In the genomic region with DNA sequence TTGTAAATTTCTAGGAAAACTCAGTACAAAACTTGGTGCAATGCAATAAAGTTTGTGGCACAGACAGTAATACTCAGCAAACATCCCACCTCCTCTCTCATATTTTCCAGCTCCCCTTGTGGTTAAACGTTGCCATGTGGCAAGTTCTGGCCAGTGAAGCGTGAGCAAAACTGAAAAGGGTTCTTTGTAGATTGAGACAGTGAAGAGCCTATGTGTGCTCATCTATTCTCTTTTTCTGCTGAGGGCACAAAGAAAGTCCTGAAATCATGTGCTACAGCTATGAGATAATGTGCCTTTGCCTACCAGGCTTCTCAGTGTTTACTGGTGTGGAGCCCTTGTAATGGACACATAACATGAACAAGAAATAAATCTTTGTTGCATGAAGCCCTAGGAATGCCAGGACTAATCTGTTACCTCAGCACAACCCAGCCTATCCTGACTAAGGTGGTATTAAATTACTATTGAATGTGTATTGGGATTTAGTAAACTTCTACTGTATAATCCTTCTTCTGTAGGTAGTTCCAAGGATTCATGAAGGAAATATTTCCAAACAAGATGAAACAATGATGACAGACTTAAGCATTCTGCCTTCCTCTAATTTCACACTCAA, we compare ENCODE assay signal across 12 cellular contexts. TPM values are rescaled to one million over a fixed set of nuclear protein-coding genes. Genes with fewer than 3 reads are reported as not detected.
DNase-seq lines count a peak whose midpoint lies in the region; ATAC-seq and TF ChIP-seq lines count a peak whose summit lies in the region.
"Had no signal": no experiment of that assay in that cellular context is flagged by ENCODE, and none has a peak within 500 bp of the region (broad histone marks: within the 10 kb centered on the region; RNA-seq: fewer than 3 reads in every experiment).

No MANE protein-coding gene starts in this region.

- no peaks in the 10 kb centered on the region for H3K27me3 Mint-ChIP-seq in activated T-cell treated with anti-CD3 and anti-CD28 coated beads, Interleukin-2, amount 50 U/mL, for 72 hours (ENCODE audit: low read depth)
- H3K27me3 Mint-ChIP-seq in activated T-cell treated with anti-CD3 and anti-CD28 coated beads, Interleukin-2, amount 50 U/mL, for 24 hours = peaks cover 17% of the 10 kb centered on the region
- no peaks in the 10 kb centered on the region for H3K27me3 Mint-ChIP-seq in stimulated activated naive CD8-positive, alpha-beta T cell treated with anti-CD3 and anti-CD28 coated beads, Interleukin-15, amount 100 ng/mL, for 72 hours

- peak; percentile 28 to 45 for DNase-seq in activated T-cell treated with anti-CD3 and anti-CD28 coated beads, Interleukin-2, amount 50 U/mL, for 72 hours
- DNase-seq in activated T-cell treated with anti-CD3 and anti-CD28 coated beads, Interleukin-2, amount 50 U/mL, for 24 hours = no peak
- DNase-seq in LNCaP clone FGC (ENCODE audit: low read depth) (no peak), epidermal melanocyte (ENCODE audit: insufficient read length, low spot score) (peak; percentile 34), omental fat pad (ENCODE audit: low spot score) (no peak), NCI-H1105 treated with DMSO at 0.1 percent for 48 hours (lab: John Stamatoyannopoulos, UW) (no peak), left ventricle myocardium superior (no peak)
- DNase-seq in stimulated activated naive CD8-positive, alpha-beta T cell treated with anti-CD3 and anti-CD28 coated beads, Interleukin-15, amount 100 ng/mL, for 72 hours = peak; percentile 17 to 32
- DNase-seq: activated naive CD4-positive, alpha-beta T cell treated with Interleukin-2 at 50 U/mL for 16 hours; CD4-positive, alpha-beta T cell had no signal

- no peak overlapping the region for H3K27ac Mint-ChIP-seq in activated T-cell treated with anti-CD3 and anti-CD28 coated beads, Interleukin-2, amount 50 U/mL, for 72 hours
- no peak overlapping the region for H3K27ac Mint-ChIP-seq in activated T-cell treated with anti-CD3 and anti-CD28 coated beads, Interleukin-2, amount 50 U/mL, for 24 hours
- no peak overlapping the region for H3K27ac Mint-ChIP-seq in stimulated activated naive CD8-positive, alpha-beta T cell treated with anti-CD3 and anti-CD28 coated beads, Interleukin-15, amount 100 ng/mL, for 72 hours
- H3K27ac Mint-ChIP-seq: CD4-positive, alpha-beta T cell; T-helper 1 cell treated with Interleukin-12 subunit alpha and Interleukin-12 subunit beta and Interleukin-4 antibody, amounts not matched to agents 30 μg/mL and 1 μg/mL, for 36 hours had no signal

- peak; percentile 95 to 96 for ATAC-seq in activated T-cell treated with anti-CD3 and anti-CD28 coated beads, Interleukin-2, amount 50 U/mL, for 72 hours (replicated peaks in 1 of 2)
- peak; percentile 88 for ATAC-seq in stimulated activated naive CD8-positive, alpha-beta T cell treated with anti-CD3 and anti-CD28 coated beads, Interleukin-15, amount 100 ng/mL, for 72 hours
- ATAC-seq in omental fat pad (ENCODE audit: low FRiP score) (no peak), left ventricle myocardium superior (no peak)

- H3K4me1 Mint-ChIP-seq in activated T-cell treated with anti-CD3 and anti-CD28 coated beads, Interleukin-2, amount 50 U/mL, for 72 hours (ENCODE audit: low read depth) = peaks cover 8% of the 10 kb centered on the region
- peaks cover 10% of the 10 kb centered on the region for H3K4me1 Mint-ChIP-seq in activated T-cell treated with anti-CD3 and anti-CD28 coated beads, Interleukin-2, amount 50 U/mL, for 24 hours (ENCODE audit: low read depth)
- peaks cover 9% of the 10 kb centered on the region for H3K4me1 Mint-ChIP-seq in stimulated activated naive CD8-positive, alpha-beta T cell treated with anti-CD3 and anti-CD28 coated beads, Interleukin-15, amount 100 ng/mL, for 72 hours

- TF ChIP-seq CTCF in LNCaP clone FGC (IDR thresholded peaks at IDR 0.05; ENCODE audit: control insufficient read depth, extremely low read depth, insufficient read depth) = 0 out of 2 replicates have a peak, but pooled peaks have one; percentile 3
- TF ChIP-seq CTCF in omental fat pad (IDR thresholded peaks at IDR 0.05) = no peak

- no peak overlapping the region for H3K4me3 Mint-ChIP-seq in activated T-cell treated with anti-CD3 and anti-CD28 coated beads, Interleukin-2, amount 50 U/mL, for 72 hours
- H3K4me3 Mint-ChIP-seq in activated T-cell treated with anti-CD3 and anti-CD28 coated beads, Interleukin-2, amount 50 U/mL, for 24 hours = no peak overlapping the region
- no peak overlapping the region for H3K4me3 Mint-ChIP-seq in stimulated activated naive CD8-positive, alpha-beta T cell treated with anti-CD3 and anti-CD28 coated beads, Interleukin-15, amount 100 ng/mL, for 72 hours
- H3K4me3 Mint-ChIP-seq: CD4-positive, alpha-beta T cell; T-helper 1 cell treated with Interleukin-12 subunit alpha and Interleukin-12 subunit beta and Interleukin-4 antibody, amounts not matched to agents 30 μg/mL and 1 μg/mL, for 36 hours had no signal

- H3K4me3 ChIP-seq in LNCaP clone FGC (ENCODE audit: low read depth, low read length) = no peak overlapping the region

- intact Hi-C loops in left ventricle myocardium superior (cut with micrococcal nuclease) = no loop called here

- no peaks in the 10 kb centered on the region for H3K36me3 Mint-ChIP-seq in activated T-cell treated with anti-CD3 and anti-CD28 coated beads, Interleukin-2, amount 50 U/mL, for 72 hours (ENCODE audit: insufficient read depth in 2 of 2)
- no peaks in the 10 kb centered on the region for H3K36me3 Mint-ChIP-seq in activated T-cell treated with anti-CD3 and anti-CD28 coated beads, Interleukin-2, amount 50 U/mL, for 24 hours (ENCODE audit: low read depth)

- H3K9me3 Mint-ChIP-seq in activated T-cell treated with anti-CD3 and anti-CD28 coated beads, Interleukin-2, amount 50 U/mL, for 72 hours = no peaks in the 10 kb centered on the region
- no peaks in the 10 kb centered on the region for H3K9me3 Mint-ChIP-seq in activated T-cell treated with anti-CD3 and anti-CD28 coated beads, Interleukin-2, amount 50 U/mL, for 24 hours
- H3K9me3 Mint-ChIP-seq in stimulated activated naive CD8-positive, alpha-beta T cell treated with anti-CD3 and anti-CD28 coated beads, Interleukin-15, amount 100 ng/mL, for 72 hours = no peaks in the 10 kb centered on the region
- H3K9me3 Mint-ChIP-seq: CD4-positive, alpha-beta T cell; T-helper 1 cell treated with Interleukin-12 subunit alpha and Interleukin-12 subunit beta and Interleukin-4 antibody, amounts not matched to agents 30 μg/mL and 1 μg/mL, for 36 hours had no signal

RNA-seq across cellular contexts. Expression of a gene that starts 13.0 kb away (rescaled TPM):
- total RNA-seq in activated T-cell treated with anti-CD3 and anti-CD28 coated beads, Interleukin-2, amount 50 U/mL, for 72 hours = 100 to 1,000 TPM; 163 to 236 TPM
- total RNA-seq in omental fat pad = 1 to 10 TPM in 1 of 4 donors, under 1 TPM in 2, not detected in 1; 0.50 to 6.4 (median 0.65) TPM
- total RNA-seq in left ventricle myocardium superior = 3.8 TPM

RNA-seq across cellular contexts. Expression of a gene that starts 47.7 kb away (rescaled TPM):
- total RNA-seq in activated T-cell treated with anti-CD3 and anti-CD28 coated beads, Interleukin-2, amount 50 U/mL, for 72 hours = not detected
- 1 to 10 TPM in 2 of 4 donors, under 1 TPM in 1, not detected in 1; 0.25 to 4.1 (median 3.4) TPM for total RNA-seq in omental fat pad
- not detected for total RNA-seq in left ventricle myocardium superior
- total RNA-seq: CD4-positive, alpha-beta T cell; endothelial cell of umbilical vein had no signal

Comparison
In these comparisons a context has a peak if more than half of its experiments do, and no peak if none do; other contexts are left out.
1. DNase-seq: peak in activated T-cell treated with anti-CD3 and anti-CD28 coated beads, Interleukin-2, amount 50 U/mL, for 72 hours (2 of 2), epidermal melanocyte (single experiment) and stimulated activated naive CD8-positive, alpha-beta T cell treated with anti-CD3 and anti-CD28 coated beads, Interleukin-15, amount 100 ng/mL, for 72 hours (2 of 2); none in activated T-cell treated with anti-CD3 and anti-CD28 coated beads, Interleukin-2, amount 50 U/mL, for 24 hours (single experiment), LNCaP clone FGC (single experiment), omental fat pad (single experiment), NCI-H1105 treated with DMSO at 0.1 percent for 48 hours (single experiment) and left ventricle myocardium superior (single experiment).
2. ATAC-seq: peak in activated T-cell treated with anti-CD3 and anti-CD28 coated beads, Interleukin-2, amount 50 U/mL, for 72 hours (2 of 2) and stimulated activated naive CD8-positive, alpha-beta T cell treated with anti-CD3 and anti-CD28 coated beads, Interleukin-15, amount 100 ng/mL, for 72 hours (single experiment); none in omental fat pad (single experiment) and left ventricle myocardium superior (single experiment).
3. RNA of a gene that starts 13.0 kb away (total RNA-seq): 163 to 236 TPM in activated T-cell treated with anti-CD3 and anti-CD28 coated beads, Interleukin-2, amount 50 U/mL, for 72 hours; 3.8 TPM in left ventricle myocardium superior (single experiment) and 0.50 to 6.4 TPM in omental fat pad; every median in the first group is over 10 times any median in the second.